ENCODE assay signal across 8 cellular contexts in the genomic region with DNA sequence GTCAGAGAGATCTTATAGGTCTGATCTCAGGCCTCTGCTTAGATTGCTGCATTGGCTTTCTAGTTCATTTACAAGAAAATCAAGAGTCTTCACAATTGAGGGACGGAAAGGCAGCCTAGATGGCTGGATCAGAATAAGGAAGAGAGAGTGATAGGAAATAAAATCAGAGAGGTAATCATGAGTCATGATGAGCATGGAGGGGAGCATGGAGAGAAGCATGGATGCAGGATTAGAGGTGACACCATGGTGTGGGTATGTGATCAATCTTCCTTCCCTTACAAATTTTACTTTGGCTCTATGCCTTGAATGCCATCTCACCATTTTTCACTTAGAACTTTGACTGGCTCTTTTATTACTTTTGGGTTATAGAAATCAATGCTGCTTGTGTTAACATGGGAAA. TPM values are rescaled to one million over a fixed set of nuclear protein-coding genes. Genes with fewer than 3 reads are reported as not detected.
DNase-seq lines count a peak whose midpoint lies in the region; ATAC-seq and TF ChIP-seq lines count a peak whose summit lies in the region.

No MANE protein-coding gene starts in this region.

- H3K4me3 ChIP-seq in CD4-positive, CD25-positive, alpha-beta regulatory T cell (ENCODE audit: low read depth, low read length) = peak overlapping the region; percentile 100
- H3K4me3 ChIP-seq in HUES6 (ENCODE audit: low read depth, low read length) (peak overlapping the region; percentile 90), mucosa of stomach (ENCODE audit: low read length) (no peak overlapping the region)

- no peak for DNase-seq in CD4-positive, CD25-positive, alpha-beta regulatory T cell
- peak; percentile 13 for DNase-seq in MCF 10A (ENCODE audit: unreplicated experiment)
- DNase-seq in NCI-H1105 (lab: John Stamatoyannopoulos, UW) = no peak

- peaks cover 21% of the 10 kb centered on the region for H3K36me3 Mint-ChIP-seq in CD4-positive, CD25-positive, alpha-beta regulatory T cell
- peaks cover 45% of the 10 kb centered on the region for H3K36me3 Mint-ChIP-seq in MCF 10A (ENCODE audit: insufficient read depth, unreplicated experiment)

- no peak for ATAC-seq in CD4-positive, CD25-positive, alpha-beta regulatory T cell (ENCODE audit: low read depth in 2 of 2)
- ATAC-seq in GM19463 (IDR thresholded peaks at IDR 0.05; ENCODE audit: unreplicated experiment) = no peak
- no peak for ATAC-seq in GM21367 (IDR thresholded peaks at IDR 0.05; ENCODE audit: unreplicated experiment)
- ATAC-seq in GM19023 (IDR thresholded peaks at IDR 0.05; ENCODE audit: unreplicated experiment) = no peak

- BruUV-seq in MCF 10A (replicated peaks; lab: Mats Ljungman, UMichigan) = no TSS peak

- no peaks in the 10 kb centered on the region for H3K27me3 Mint-ChIP-seq in CD4-positive, CD25-positive, alpha-beta regulatory T cell
- H3K27me3 Mint-ChIP-seq in MCF 10A (ENCODE audit: insufficient read depth, unreplicated experiment) = no peaks in the 10 kb centered on the region

- no peak overlapping the region for H3K27ac ChIP-seq in CD4-positive, CD25-positive, alpha-beta regulatory T cell (ENCODE audit: insufficient read depth, low read length, poor library complexity, severe bottlenecking)
- no peak overlapping the region for H3K27ac ChIP-seq in HUES6 (ENCODE audit: low read depth, low read length)

- peaks cover 30% of the 10 kb centered on the region for H3K36me3 ChIP-seq in CD4-positive, CD25-positive, alpha-beta regulatory T cell (ENCODE audit: control insufficient read depth, insufficient read depth, low read length)
- H3K36me3 ChIP-seq in HUES6 (ENCODE audit: control insufficient read depth, insufficient read depth, low read length) (peaks cover 42% of the 10 kb centered on the region), mucosa of stomach (ENCODE audit: control insufficient read depth, insufficient read depth, low read length) (no peaks in the 10 kb centered on the region)

- H3K4me3 Mint-ChIP-seq in CD4-positive, CD25-positive, alpha-beta regulatory T cell = no peak overlapping the region
- H3K4me3 Mint-ChIP-seq in MCF 10A (ENCODE audit: unreplicated experiment) = no peak overlapping the region

- H3K9ac ChIP-seq in HUES6 (ENCODE audit: low read length) (peak overlapping the region; percentile 98), mucosa of stomach (ENCODE audit: low read length) (peak overlapping the region; percentile 84)

- no peak overlapping the region for H3K27ac Mint-ChIP-seq in CD4-positive, CD25-positive, alpha-beta regulatory T cell
- no peak overlapping the region for H3K27ac Mint-ChIP-seq in MCF 10A (ENCODE audit: low read depth, unreplicated experiment)

- no peaks in the 10 kb centered on the region for H3K9me3 Mint-ChIP-seq in CD4-positive, CD25-positive, alpha-beta regulatory T cell
- H3K9me3 Mint-ChIP-seq in MCF 10A (ENCODE audit: unreplicated experiment) = no peaks in the 10 kb centered on the region

- intact Hi-C loops in MCF 10A (cut with micrococcal nuclease) = no loop called here

- peaks cover 20 to 31% (median 24%) of the 10 kb centered on the region in 4 donors for H3K4me1 Mint-ChIP-seq in CD4-positive, CD25-positive, alpha-beta regulatory T cell
- H3K4me1 Mint-ChIP-seq in MCF 10A (ENCODE audit: insufficient read depth, unreplicated experiment) = peaks cover 22% of the 10 kb centered on the region

- no peaks in the 10 kb centered on the region for H3K9me3 ChIP-seq in CD4-positive, CD25-positive, alpha-beta regulatory T cell (ENCODE audit: control insufficient read depth in 2 of 2, low read length in 2 of 2)
- no peaks in the 10 kb centered on the region for H3K9me3 ChIP-seq in HUES6 (ENCODE audit: control insufficient read depth, insufficient read depth, low read depth, low read length)
- no peaks in the 10 kb centered on the region for H3K9me3 ChIP-seq in mucosa of stomach (ENCODE audit: control insufficient read depth, low read length)

- CTCF ChIA-PET in MCF 10A (lab: Yijun Ruan, JAX) = no interaction called here

- no peaks in the 10 kb centered on the region for H3K27me3 ChIP-seq in CD4-positive, CD25-positive, alpha-beta regulatory T cell (ENCODE audit: control insufficient read depth, insufficient read depth, low read length)
- H3K27me3 ChIP-seq in HUES6 (ENCODE audit: control insufficient read depth, insufficient read depth, low read length) (no peaks in the 10 kb centered on the region), mucosa of stomach (ENCODE audit: control insufficient read depth, insufficient read depth, low read length) (no peaks in the 10 kb centered on the region)

- H3K4me1 ChIP-seq in CD4-positive, CD25-positive, alpha-beta regulatory T cell (ENCODE audit: control insufficient read depth, insufficient read depth, low read length, poor library complexity, severe bottlenecking) = peaks cover 34% of the 10 kb centered on the region
- H3K4me1 ChIP-seq in HUES6 (ENCODE audit: control insufficient read depth, insufficient read depth, low read length) (peaks cover 14% of the 10 kb centered on the region), mucosa of stomach (ENCODE audit: control insufficient read depth, insufficient read depth, low read length) (peaks cover 13% of the 10 kb centered on the region)

- POLR2A ChIA-PET in MCF 10A (lab: Yijun Ruan, JAX) = interaction anchor here (0.6 to 2.4 kb wide), 2 partner anchors 11 to 667 kb away, joined by 4 to 7 read pairs; no protein-coding TSS in a partner anchor

- no peak for TF ChIP-seq CTCF in MCF 10A (IDR thresholded peaks at IDR 0.05; ENCODE audit: unreplicated experiment)

RNA-seq across cellular contexts. Expression of a gene that starts 1.4 kb away (rescaled TPM):
- 34.0 TPM for total RNA-seq in CD4-positive, CD25-positive, alpha-beta regulatory T cell
- 10 to 100 TPM; 75.8 to 89.9 (median 79.7) TPM for polyA plus RNA-seq in CD4-positive, CD25-positive, alpha-beta regulatory T cell
- 70.8 and 88.2 TPM in 2 replicates for total RNA-seq in MCF 10A (2022)

RNA-seq across cellular contexts. Expression of a gene that starts 1.7 kb away (rescaled TPM):
- 22.3 TPM for total RNA-seq in CD4-positive, CD25-positive, alpha-beta regulatory T cell
- polyA plus RNA-seq in CD4-positive, CD25-positive, alpha-beta regulatory T cell = 10 to 100 TPM; 57.4 to 72.6 (median 64.6) TPM
- 55.0 and 64.4 TPM in 2 replicates for total RNA-seq in MCF 10A (2022)

RNA-seq across cellular contexts. Expression of a gene that starts 49.1 kb away (rescaled TPM):
- total RNA-seq in CD4-positive, CD25-positive, alpha-beta regulatory T cell = 0.59 TPM
- under 1 TPM in 1 of 4 donors, not detected in 3; 0.14 TPM for polyA plus RNA-seq in CD4-positive, CD25-positive, alpha-beta regulatory T cell
- total RNA-seq in MCF 10A (2022) = not detected in 2 replicates

RNA-seq across cellular contexts. Expression of a gene that starts 56.4 kb away (rescaled TPM):
- 1.8 TPM for total RNA-seq in CD4-positive, CD25-positive, alpha-beta regulatory T cell
- polyA plus RNA-seq in CD4-positive, CD25-positive, alpha-beta regulatory T cell = 10 to 100 TPM in 3 of 4 donors, 1 to 10 TPM in 1; 8.3 to 13.5 (median 10.9) TPM
- 36.5 and 45.6 TPM in 2 replicates for total RNA-seq in MCF 10A (2022)
